In the genomic region with DNA sequence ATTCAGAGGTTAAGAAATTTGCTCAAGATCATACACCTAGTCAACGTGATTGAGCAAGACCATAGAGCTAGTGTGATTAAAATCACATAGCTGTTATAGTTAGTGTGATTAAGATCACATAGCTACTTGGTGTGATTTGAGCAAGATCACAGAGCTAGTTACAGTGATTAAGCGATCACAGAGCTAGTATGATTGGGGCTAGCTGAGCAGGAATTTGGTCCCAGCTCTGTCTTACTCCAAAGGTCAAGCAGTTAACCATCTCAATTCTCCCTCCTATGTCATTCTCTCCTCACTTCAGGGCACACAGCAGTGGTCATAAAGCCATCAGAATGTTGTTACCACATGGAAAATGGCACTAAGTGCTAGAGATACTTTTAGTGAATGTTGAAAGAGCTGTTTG, we compare ENCODE assay signal across 32 cellular contexts.
"Had no signal": no experiment of that assay in that cellular context is flagged by ENCODE, and none has a peak within 500 bp of the region (broad histone marks: within the 10 kb centered on the region; RNA-seq: fewer than 3 reads in every experiment).

No MANE protein-coding gene starts in this region.

- H3K4me1 ChIP-seq: parathyroid adenoma, psoas muscle, spleen, testis, tibial artery, upper lobe of left lung, vagina had no signal

- H3K4me1 Mint-ChIP-seq: naive B cell; naive thymus-derived CD8-positive, alpha-beta T cell; stimulated activated memory B cell treated with anti-CD40 and anti-IgM and Interleukin-4, amounts not matched to agents 10 μg/mL and 1 μg/mL and 100 μg/mL, for 72 hours; stimulated activated naive CD8-positive, alpha-beta T cell treated with anti-CD3 and anti-CD28 coated beads, Interleukin-15, amount 100 ng/mL, for 72 hours had no signal

- H3K36me3 Mint-ChIP-seq: naive B cell; natural killer cell treated with Interleukin-12 subunit alpha and Interleukin-12 subunit beta and Interleukin-15 and Interleukin-18, amount 100 ng/mL, for 72 hours; neural progenitor cell; stimulated activated memory B cell treated with anti-CD40 and anti-IgM and Interleukin-4, amounts not matched to agents 10 μg/mL and 1 μg/mL and 100 μg/mL, for 72 hours had no signal

- H3K27ac ChIP-seq: neural progenitor cell, ovary, parathyroid adenoma, psoas muscle, skin epidermis, spleen, suprapubic skin, testis, tibial artery, transverse colon, upper lobe of left lung, vagina had no signal

- H3K9ac ChIP-seq: neural progenitor cell, parathyroid adenoma had no signal

- H3K79me2 ChIP-seq: parathyroid adenoma had no signal

- H3K27ac Mint-ChIP-seq: naive thymus-derived CD8-positive, alpha-beta T cell; natural killer cell treated with Interleukin-12 subunit alpha and Interleukin-12 subunit beta and Interleukin-15 and Interleukin-18, amount 100 ng/mL, for 72 hours; neural progenitor cell; progenitor cell of endocrine pancreas; stimulated activated memory B cell treated with anti-CD40 and anti-IgM and Interleukin-4, amounts not matched to agents 10 μg/mL and 1 μg/mL and 100 μg/mL, for 72 hours; stimulated activated naive CD8-positive, alpha-beta T cell treated with anti-CD3 and anti-CD28 coated beads, Interleukin-15, amount 100 ng/mL, for 72 hours had no signal

- ATAC-seq: naive thymus-derived CD8-positive, alpha-beta T cell; natural killer cell treated with Interleukin-12 subunit alpha and Interleukin-12 subunit beta and Interleukin-15 and Interleukin-18, amount 100 ng/mL, for 72 hours; psoas muscle; right cardiac atrium; sciatic nerve; stimulated activated memory B cell treated with anti-CD40 and anti-IgM and Interleukin-4, amounts not matched to agents 10 μg/mL and 1 μg/mL and 100 μg/mL, for 72 hours; stimulated activated naive CD8-positive, alpha-beta T cell treated with anti-CD3 and anti-CD28 coated beads, Interleukin-15, amount 100 ng/mL, for 72 hours; stimulated activated naive CD8-positive, alpha-beta T cell treated with anti-CD3 and anti-CD28 coated beads, Interleukin-15, Interleukin-2, amounts not matched to agents 100 U/mL and 50 U/mL, for 24 hours had no signal

- H3K27me3 Mint-ChIP-seq: stimulated activated naive CD8-positive, alpha-beta T cell treated with anti-CD3 and anti-CD28 coated beads, Interleukin-15, amount 100 ng/mL, for 72 hours had no signal

- H3K9me3 ChIP-seq: ovary, psoas muscle, spleen, suprapubic skin, testis, tibial artery, transverse colon, upper lobe of left lung, vagina had no signal

- DNase-seq: naive B cell; naive thymus-derived CD8-positive, alpha-beta T cell; occipital lobe; ovary; posterior cingulate gyrus; psoas muscle; right cardiac atrium; spleen; stimulated activated CD4-positive, alpha-beta T cell treated with anti-CD3 and anti-CD28 coated beads, Interleukin-12 subunit alpha, Interleukin-12 subunit beta, amount 100 ng/mL, for 4 hours; stimulated activated CD4-positive, alpha-beta T cell treated with anti-CD3 and anti-CD28 coated beads, Interleukin-1b, Interleukin-23, amount 100 ng/mL, for 48 hours; stimulated activated CD4-positive, alpha-beta T cell treated with anti-CD3 and anti-CD28 coated beads, Interleukin-4, amount 100 ng/mL, for 1 hour; stimulated activated CD4-positive, alpha-beta T cell treated with anti-CD3 and anti-CD28 coated beads, Interleukin-4, amount 100 ng/mL, for 4 hours; stimulated activated CD8-positive, alpha-beta memory T cell treated with anti-CD3 and anti-CD28 coated beads, Interleukin-4, amount 100 ng/mL, for 48 hours; stimulated activated naive CD4-positive, alpha-beta T cell; stimulated activated naive CD8-positive, alpha-beta T cell treated with anti-CD3 and anti-CD28 coated beads, Interleukin-15, amount 100 ng/mL, for 72 hours; stimulated activated naive CD8-positive, alpha-beta T cell treated with anti-CD3 and anti-CD28 coated beads, Interleukin-15, Interleukin-2, amounts not matched to agents 100 U/mL and 50 U/mL, for 24 hours; substantia nigra; testis; tibial artery; transverse colon; upper lobe of left lung had no signal

- H3K36me3 ChIP-seq: neural progenitor cell, ovary, spleen, suprapubic skin, tibial artery, transverse colon, upper lobe of left lung, vagina had no signal

- H2AFZ ChIP-seq: neural progenitor cell, parathyroid adenoma had no signal

- H3K4me3 Mint-ChIP-seq: naive B cell; naive thymus-derived CD8-positive, alpha-beta T cell; natural killer cell treated with Interleukin-12 subunit alpha and Interleukin-12 subunit beta and Interleukin-15 and Interleukin-18, amount 100 ng/mL, for 72 hours; neural progenitor cell; stimulated activated memory B cell treated with anti-CD40 and anti-IgM and Interleukin-4, amounts not matched to agents 10 μg/mL and 1 μg/mL and 100 μg/mL, for 72 hours; stimulated activated naive CD8-positive, alpha-beta T cell treated with anti-CD3 and anti-CD28 coated beads, Interleukin-15, amount 100 ng/mL, for 72 hours had no signal

- H3K4me3 ChIP-seq: neural progenitor cell, ovary, psoas muscle, skin epidermis, smooth muscle cell, spleen, suprapubic skin, testis, tibial artery, transverse colon, upper lobe of left lung, vagina had no signal

- H3K27me3 ChIP-seq: neural progenitor cell, ovary, spleen, suprapubic skin, testis, tibial artery, transverse colon, upper lobe of left lung, vagina had no signal

- H3K4me2 ChIP-seq: neural progenitor cell, smooth muscle cell had no signal

- FAIRE-seq: urothelium cell line had no signal

- H3K9me3 Mint-ChIP-seq: natural killer cell treated with Interleukin-12 subunit alpha and Interleukin-12 subunit beta and Interleukin-15 and Interleukin-18, amount 100 ng/mL, for 72 hours; neural progenitor cell; stimulated activated naive CD8-positive, alpha-beta T cell treated with anti-CD3 and anti-CD28 coated beads, Interleukin-15, amount 100 ng/mL, for 72 hours had no signal
